Comparison of ENCODE assay signal across 22 cellular contexts in the genomic region with DNA sequence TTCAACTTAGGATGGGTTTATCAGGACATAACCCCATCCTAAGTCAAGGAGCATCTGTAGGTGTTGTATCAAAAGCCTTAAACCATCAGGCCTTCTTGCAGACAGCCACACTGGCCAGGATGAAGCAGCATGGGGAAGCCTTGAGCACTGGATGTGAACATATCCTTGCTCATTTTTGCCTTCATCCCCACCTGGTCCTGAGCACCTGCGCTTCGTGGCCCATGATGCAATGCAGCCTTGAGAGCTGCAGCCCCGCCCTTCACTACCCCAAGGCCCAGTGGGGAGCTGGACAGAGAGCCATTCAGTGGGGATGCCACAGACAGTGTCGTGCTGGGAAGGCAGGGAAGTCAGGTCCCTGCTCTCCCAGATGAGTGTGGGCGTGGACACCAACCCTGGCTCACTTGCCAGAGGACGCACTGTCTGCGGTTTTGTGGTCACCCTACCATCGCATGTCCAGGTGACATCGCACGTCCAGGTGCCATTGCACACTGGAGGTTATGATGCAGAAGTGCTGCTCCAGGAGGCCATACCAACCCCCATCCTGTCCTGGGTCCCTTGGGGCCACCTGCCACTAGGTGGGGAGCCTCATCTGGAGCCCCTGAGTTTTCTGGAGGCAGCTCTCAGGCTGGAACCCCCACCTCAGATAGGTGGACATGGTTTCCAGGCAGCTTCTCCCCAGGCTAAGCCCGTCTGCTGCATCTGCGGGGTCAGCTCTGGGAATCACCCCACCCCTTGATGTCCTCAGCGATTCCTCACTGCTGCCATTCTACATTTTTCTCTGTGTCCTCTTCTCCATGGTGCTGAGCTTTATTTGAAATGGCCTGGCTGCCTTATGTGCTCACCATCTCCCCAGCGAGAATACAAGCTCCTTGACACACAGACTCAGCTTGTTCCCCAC. TPM values are rescaled to one million over a fixed set of nuclear protein-coding genes. Genes with fewer than 3 reads are reported as not detected.
"Had no signal": no experiment of that assay in that cellular context is flagged by ENCODE, and none has a peak within 500 bp of the region (broad histone marks: within the 10 kb centered on the region; RNA-seq: fewer than 3 reads in every experiment).

No MANE protein-coding gene starts in this region.

- H3K4me3 ChIP-seq: esophagus muscularis mucosa, gastrocnemius medialis, sigmoid colon, skin epidermis, stomach, upper lobe of left lung, vagina had no signal

- H3K27ac ChIP-seq: epithelial cell of prostate, esophagus muscularis mucosa, gastrocnemius medialis, sigmoid colon, skin epidermis, stomach, upper lobe of left lung, vagina had no signal

- H3K27me3 ChIP-seq: esophagus muscularis mucosa, gastrocnemius medialis, sigmoid colon, stomach, upper lobe of left lung, vagina had no signal

- H3K9me3 ChIP-seq: esophagus muscularis mucosa, gastrocnemius medialis, sigmoid colon, stomach, upper lobe of left lung, vagina had no signal

- H3K4me1 ChIP-seq: sigmoid colon, upper lobe of left lung, vagina had no signal

- H3K36me3 ChIP-seq: esophagus muscularis mucosa, gastrocnemius medialis, sigmoid colon, stomach, upper lobe of left lung, vagina had no signal

- FAIRE-seq: colon, kidney had no signal

- DNase-seq: effector memory CD8-positive, alpha-beta T cell; gastrocnemius medialis; glutamatergic neuron; kidney; left cardiac atrium; left ventricle myocardium superior; naive thymus-derived CD4-positive, alpha-beta T cell; nephron progenitor cell; posterior cingulate gyrus; sigmoid colon; stimulated activated naive CD4-positive, alpha-beta T cell; stomach; upper lobe of left lung had no signal

RNA-seq across cellular contexts. Expression of gene GNAZ, which starts 14.4 kb away (rescaled TPM):
- polyA plus RNA-seq: naive thymus-derived CD4-positive, alpha-beta T cell had no signal

RNA-seq across cellular contexts. Expression of gene RSPH14, which starts 57.1 kb away (rescaled TPM):
- total RNA-seq: gastrocnemius medialis, left cardiac atrium, left ventricle myocardium superior, lung microvascular endothelial cell, mesenteric fat pad, mononuclear cell, osteocyte, stomach, vagina had no signal
